30 cellular contexts compared by ENCODE assay signal in genomic region chr7:16266877-16267276, GRCh38.
"Had no signal": no experiment of that assay in that cellular context is flagged by ENCODE, and none has a peak within 500 bp of the region (broad histone marks: within the 10 kb centered on the region; RNA-seq: fewer than 3 reads in every experiment).

No MANE protein-coding gene starts in this region.

- H3K36me3 ChIP-seq: neutrophil, right lobe of liver, sigmoid colon, suprapubic skin, tibial artery, transverse colon, upper lobe of right lung, uterus had no signal

- H3K9ac ChIP-seq: parathyroid adenoma had no signal

- H2AFZ ChIP-seq: parathyroid adenoma had no signal

- H3K27me3 Mint-ChIP-seq: naive thymus-derived CD8-positive, alpha-beta T cell; natural killer cell treated with Interleukin-12 subunit alpha and Interleukin-12 subunit beta and Interleukin-15 and Interleukin-18, amount 100 ng/mL, for 72 hours; progenitor cell of endocrine pancreas; stimulated activated memory B cell treated with anti-CD40 and anti-IgM and Interleukin-4, amounts not matched to agents 10 μg/mL and 1 μg/mL and 100 μg/mL, for 72 hours; stimulated activated naive CD8-positive, alpha-beta T cell treated with anti-CD3 and anti-CD28 coated beads, Interleukin-15, amount 100 ng/mL, for 72 hours; type B pancreatic cell had no signal

- H3K79me2 ChIP-seq: parathyroid adenoma had no signal

- H3K4me3 ChIP-seq: psoas muscle, right lobe of liver, sigmoid colon, suprapubic skin, testis, tibial artery, transverse colon, upper lobe of right lung, uterus had no signal

- H3K9me3 ChIP-seq: neutrophil, psoas muscle, right lobe of liver, sigmoid colon, suprapubic skin, testis, tibial artery, transverse colon, upper lobe of right lung, uterus had no signal

- H3K27ac ChIP-seq: neutrophil, parathyroid adenoma, psoas muscle, right lobe of liver, sigmoid colon, suprapubic skin, testis, tibial artery, transverse colon, upper lobe of right lung, uterus had no signal

- H3K4me3 Mint-ChIP-seq: naive thymus-derived CD8-positive, alpha-beta T cell; natural killer cell treated with Interleukin-12 subunit alpha and Interleukin-12 subunit beta and Interleukin-15 and Interleukin-18, amount 100 ng/mL, for 72 hours; nephron progenitor cell; neural crest cell; stimulated activated memory B cell treated with anti-CD40 and anti-IgM and Interleukin-4, amounts not matched to agents 10 μg/mL and 1 μg/mL and 100 μg/mL, for 72 hours; stimulated activated naive CD8-positive, alpha-beta T cell treated with anti-CD3 and anti-CD28 coated beads, Interleukin-15, amount 100 ng/mL, for 72 hours; type B pancreatic cell had no signal

- FAIRE-seq: small intestine had no signal

- ATAC-seq: naive thymus-derived CD8-positive, alpha-beta T cell; natural killer cell treated with Interleukin-12 subunit alpha and Interleukin-12 subunit beta and Interleukin-15 and Interleukin-18, amount 100 ng/mL, for 72 hours; psoas muscle; right cardiac atrium; right lobe of liver; stimulated activated memory B cell treated with anti-CD40 and anti-IgM and Interleukin-4, amounts not matched to agents 10 μg/mL and 1 μg/mL and 100 μg/mL, for 72 hours; stimulated activated naive CD8-positive, alpha-beta T cell treated with anti-CD3 and anti-CD28 coated beads, Interleukin-15, amount 100 ng/mL, for 72 hours; stimulated activated naive CD8-positive, alpha-beta T cell treated with anti-CD3 and anti-CD28 coated beads, Interleukin-15, Interleukin-2, amounts not matched to agents 100 U/mL and 50 U/mL, for 24 hours; upper lobe of right lung had no signal

- H3K9me3 Mint-ChIP-seq: naive thymus-derived CD8-positive, alpha-beta T cell; natural killer cell treated with Interleukin-12 subunit alpha and Interleukin-12 subunit beta and Interleukin-15 and Interleukin-18, amount 100 ng/mL, for 72 hours; nephron progenitor cell; neural crest cell; stimulated activated memory B cell treated with anti-CD40 and anti-IgM and Interleukin-4, amounts not matched to agents 10 μg/mL and 1 μg/mL and 100 μg/mL, for 72 hours; stimulated activated naive CD8-positive, alpha-beta T cell treated with anti-CD3 and anti-CD28 coated beads, Interleukin-15, amount 100 ng/mL, for 72 hours; type B pancreatic cell had no signal

- H3K4me1 Mint-ChIP-seq: naive thymus-derived CD8-positive, alpha-beta T cell; nephron progenitor cell had no signal

- H3K27ac Mint-ChIP-seq: naive thymus-derived CD8-positive, alpha-beta T cell; natural killer cell treated with Interleukin-12 subunit alpha and Interleukin-12 subunit beta and Interleukin-15 and Interleukin-18, amount 100 ng/mL, for 72 hours; nephron progenitor cell; progenitor cell of endocrine pancreas; stimulated activated memory B cell treated with anti-CD40 and anti-IgM and Interleukin-4, amounts not matched to agents 10 μg/mL and 1 μg/mL and 100 μg/mL, for 72 hours; stimulated activated naive CD8-positive, alpha-beta T cell treated with anti-CD3 and anti-CD28 coated beads, Interleukin-15, amount 100 ng/mL, for 72 hours; type B pancreatic cell had no signal

- DNase-seq: naive thymus-derived CD8-positive, alpha-beta T cell; nephron progenitor cell; nucleus accumbens; posterior cingulate gyrus; psoas muscle; right cardiac atrium; right lobe of liver; sigmoid colon; small intestine; stimulated activated CD4-positive, alpha-beta T cell treated with anti-CD3 and anti-CD28 coated beads, Interleukin-1b, Interleukin-23, amount 100 ng/mL, for 48 hours; stimulated activated CD4-positive, alpha-beta T cell treated with anti-CD3 and anti-CD28 coated beads, Interleukin-4, amount 100 ng/mL, for 1 hour; stimulated activated CD4-positive, alpha-beta T cell treated with anti-CD3 and anti-CD28 coated beads, Interleukin-4, amount 100 ng/mL, for 4 hours; stimulated activated CD8-positive, alpha-beta memory T cell treated with anti-CD3 and anti-CD28 coated beads, Interleukin-4, amount 100 ng/mL, for 48 hours; stimulated activated naive CD4-positive, alpha-beta T cell; stimulated activated naive CD8-positive, alpha-beta T cell treated with anti-CD3 and anti-CD28 coated beads, Interleukin-15, amount 100 ng/mL, for 72 hours; stimulated activated naive CD8-positive, alpha-beta T cell treated with anti-CD3 and anti-CD28 coated beads, Interleukin-15, Interleukin-2, amounts not matched to agents 100 U/mL and 50 U/mL, for 24 hours; substantia nigra; testis; tibial artery; transverse colon; upper lobe of right lung; uterus had no signal

- H3K4me1 ChIP-seq: parathyroid adenoma, psoas muscle, suprapubic skin, testis, tibial artery, transverse colon, upper lobe of right lung, uterus had no signal

- H3K36me3 Mint-ChIP-seq: naive thymus-derived CD8-positive, alpha-beta T cell; natural killer cell treated with Interleukin-12 subunit alpha and Interleukin-12 subunit beta and Interleukin-15 and Interleukin-18, amount 100 ng/mL, for 72 hours; stimulated activated memory B cell treated with anti-CD40 and anti-IgM and Interleukin-4, amounts not matched to agents 10 μg/mL and 1 μg/mL and 100 μg/mL, for 72 hours; type B pancreatic cell had no signal

- H3K27me3 ChIP-seq: neutrophil, right lobe of liver, sigmoid colon, suprapubic skin, testis, tibial artery, transverse colon, upper lobe of right lung, uterus had no signal
